In the genomic region with DNA sequence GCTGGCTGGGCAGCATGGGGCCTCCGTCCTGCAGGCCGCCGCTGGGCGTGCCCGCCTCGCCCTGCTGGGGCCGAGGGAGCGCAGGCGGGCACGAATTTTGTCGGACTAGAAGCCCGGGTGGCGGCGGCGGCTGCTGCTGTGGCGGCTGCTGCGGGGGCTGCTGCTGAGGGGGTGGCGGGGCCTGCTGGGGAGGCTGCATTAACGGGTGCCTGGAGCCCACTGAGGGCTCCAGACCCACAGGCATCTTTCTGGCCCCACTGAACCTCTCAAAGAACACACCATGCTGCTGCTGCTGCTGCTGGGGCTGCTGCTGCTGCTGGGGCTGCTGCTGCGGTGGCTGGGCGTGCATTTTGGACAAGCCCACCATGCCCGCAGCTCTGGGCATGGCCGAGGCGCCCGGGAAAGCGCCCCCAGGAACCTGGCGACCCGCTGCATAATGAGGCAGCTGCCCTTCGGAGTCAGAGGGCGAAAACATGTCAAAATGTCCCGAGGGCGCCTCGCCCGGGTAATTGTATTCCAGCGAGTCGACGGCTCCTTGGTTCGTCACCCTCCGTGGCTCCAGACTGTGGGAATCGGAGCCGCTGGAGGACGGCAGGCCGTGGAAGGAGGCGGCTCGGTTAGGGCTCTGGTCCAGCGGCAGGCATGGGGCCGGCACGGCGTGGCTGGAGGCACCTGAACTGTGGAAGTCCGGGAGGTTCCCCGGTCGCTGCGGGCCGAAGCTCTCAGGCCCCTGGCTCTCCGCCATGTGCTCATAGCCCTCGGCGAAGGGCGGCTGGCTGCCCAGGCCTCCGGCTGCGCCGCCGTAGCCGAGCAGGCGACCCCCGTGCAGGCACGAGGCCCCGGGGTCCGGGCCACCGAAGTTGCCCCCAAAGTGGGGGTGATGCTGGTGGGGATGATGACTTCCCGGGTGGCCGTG, we compare ENCODE assay signal across 9 cellular contexts. TPM values are rescaled to one million over a fixed set of nuclear protein-coding genes. Genes with fewer than 3 reads are reported as not detected.
DNase-seq lines count a peak whose midpoint lies in the region; ATAC-seq and TF ChIP-seq lines count a peak whose summit lies in the region.
"Had no signal": no experiment of that assay in that cellular context is flagged by ENCODE, and none has a peak within 500 bp of the region (broad histone marks: within the 10 kb centered on the region; RNA-seq: fewer than 3 reads in every experiment).

No MANE protein-coding gene starts in this region.

- H3K9me3 Mint-ChIP-seq in GM23338 (peaks cover 3% of the 10 kb centered on the region; the same call in 1 of the 3 replicates), immature natural killer cell (no peaks in the 10 kb centered on the region), T-cell (no peaks in the 10 kb centered on the region)

- peaks cover 100% of the 10 kb centered on the region for H3K27me3 ChIP-seq in GM23338 (ENCODE audit: insufficient read depth)
- H3K27me3 ChIP-seq in breast epithelium, result peaks cover 0 to 22% of the 10 kb centered on the region in 2 donors
- H3K27me3 ChIP-seq in spleen (replicated peaks in 1 of 7), result peaks cover 0 to 79% (median 35%) of the 10 kb centered on the region in 7 donors

- H3K4me1 ChIP-seq in GM23338 (ENCODE audit: insufficient read depth) (peaks cover 50% of the 10 kb centered on the region), breast epithelium (peaks cover 0 to 5% of the 10 kb centered on the region in 2 donors), spleen (peaks cover 12 to 50% (median 34%) of the 10 kb centered on the region in 6 donors)

- H3K27ac Mint-ChIP-seq in GM23338 (no peak overlapping the region), immature natural killer cell (no peak overlapping the region), T-cell (no peak overlapping the region)

- no peaks in the 10 kb centered on the region for H3K9me3 ChIP-seq in breast epithelium
- no peaks in the 10 kb centered on the region for H3K9me3 ChIP-seq in spleen

- DNase-seq in GM23338 (ENCODE audit: low spot score) (no peak), breast epithelium (ENCODE audit: low spot score in 2 of 2) (no peak), immature natural killer cell (no peak), spleen (no peak), T-cell (no peak), AML-193 (lab: John Stamatoyannopoulos, UW) (no peak)
- no peak for DNase-seq in stimulated activated naive CD4-positive, alpha-beta T cell treated with Interleukin-2 at 50 U/mL for 16 hours (lab: John Stamatoyannopoulos, UW)
- DNase-seq: NCI-H2227 treated with DMSO at 0.1 percent for 48 hours had no signal

- no peaks in the 10 kb centered on the region for H3K79me2 ChIP-seq in GM23338 (replicated peaks; ENCODE audit: insufficient read depth)

- H2AFZ ChIP-seq in GM23338, result no peak overlapping the region; the same call in 1 of the 2 replicates

- H3K27me3 Mint-ChIP-seq in GM23338 (ENCODE audit: insufficient read depth, low read depth, poor library complexity) (peaks cover 88% of the 10 kb centered on the region), immature natural killer cell (ENCODE audit: low read depth in 3 of 3) (peaks cover 0 to 10% (median 8%) of the 10 kb centered on the region in 3 donors), T-cell (peaks cover 2 to 10% of the 10 kb centered on the region in 2 donors)

- H3K4me2 ChIP-seq in GM23338, result peak overlapping the region; percentile 93

- H3K4me3 ChIP-seq in GM23338 (peak overlapping the region; percentile 72), breast epithelium (peak overlapping the region; percentile 78 to 84 (median 82)), spleen (peak overlapping the region in 7 of 8 donors; percentile 74 to 92 (median 89))

- CTCF ChIA-PET in T-cell (lab: Charles Lee), result no interaction called here

- H3K4me3 Mint-ChIP-seq in GM23338 (peak overlapping the region; percentile 66), immature natural killer cell (peak overlapping the region in 3 of 5 donors; percentile 27 to 48 (median 30)), T-cell (peak overlapping the region in 1 of 3 donors; percentile 34)

- peaks cover 13% of the 10 kb centered on the region; the same call in 1 of the 2 replicates for H4K20me1 ChIP-seq in GM23338 (replicated peaks; ENCODE audit: insufficient read depth)

- WGBS in spleen, 5 donors, result 63 to 85% (median 68%) methylated on average over 39 to 71 of the region's 71 CpGs

- H3K4me1 Mint-ChIP-seq in GM23338 (peaks cover 49% of the 10 kb centered on the region), immature natural killer cell (peaks cover 10 to 12% of the 10 kb centered on the region in 2 donors), T-cell (peaks cover 6 to 15% (median 12%) of the 10 kb centered on the region in 3 donors)

- H3K27ac ChIP-seq in GM23338 (ENCODE audit: low read depth) (no peak overlapping the region), breast epithelium (no peak overlapping the region), spleen (no peak overlapping the region)

- H3K36me3 ChIP-seq in GM23338 (ENCODE audit: insufficient read depth) (no peaks in the 10 kb centered on the region), breast epithelium (no peaks in the 10 kb centered on the region), spleen (no peaks in the 10 kb centered on the region)

- no peaks in the 10 kb centered on the region; the same call in 2 of the 3 replicates for H3K36me3 Mint-ChIP-seq in GM23338 (ENCODE audit: low read depth)
- no peaks in the 10 kb centered on the region for H3K36me3 Mint-ChIP-seq in immature natural killer cell
- no peaks in the 10 kb centered on the region for H3K36me3 Mint-ChIP-seq in T-cell

- ATAC-seq in GM23338 (peak; percentile 0; the same call in 1 of the 3 replicates), T-cell (replicated peaks in 1 of 4) (no peak), GM18502 (IDR thresholded peaks at IDR 0.05; ENCODE audit: poor library complexity, unreplicated experiment) (no peak)

- TF ChIP-seq CTCF in GM23338 (conservative IDR thresholded peaks at IDR 0.05; ENCODE audit: low read depth in 2 of 2) (no peak), breast epithelium (IDR thresholded peaks at IDR 0.05) (no peak), spleen (IDR thresholded peaks at IDR 0.05 in 8 of 11, conservative IDR thresholded peaks at IDR 0.05 in 3 of 11) (no peak)

- TF ChIP-seq POLR2A in breast epithelium (IDR thresholded peaks at IDR 0.05) (no peak), spleen (IDR thresholded peaks at IDR 0.05) (no peak)

- no peaks in the 10 kb centered on the region for H3K9me2 ChIP-seq in GM23338 (ENCODE audit: insufficient read depth)

- POLR2A ChIA-PET in T-cell (lab: Charles Lee), result no interaction called here

- intact Hi-C loops in breast epithelium (cut with DNase I; ENCODE audit: low total_unique reads), result no loop called here
- intact Hi-C loops in spleen (cut with DNase I; ENCODE audit: low total_unique reads), result loop anchor here (5.0 to 10.0 kb wide), 2 partner anchors 395 to 1042 kb away; no protein-coding TSS in a partner anchor

- peaks cover 11% of the 10 kb centered on the region; the same call in 1 of the 2 replicates for H3F3A ChIP-seq in GM23338 (replicated peaks; ENCODE audit: low read depth)

TF ChIP-seq in GM23338, 12 proteins besides CTCF, POLR2A, EP300 and RAD21:
- TF ChIP-seq, protein P1, sequence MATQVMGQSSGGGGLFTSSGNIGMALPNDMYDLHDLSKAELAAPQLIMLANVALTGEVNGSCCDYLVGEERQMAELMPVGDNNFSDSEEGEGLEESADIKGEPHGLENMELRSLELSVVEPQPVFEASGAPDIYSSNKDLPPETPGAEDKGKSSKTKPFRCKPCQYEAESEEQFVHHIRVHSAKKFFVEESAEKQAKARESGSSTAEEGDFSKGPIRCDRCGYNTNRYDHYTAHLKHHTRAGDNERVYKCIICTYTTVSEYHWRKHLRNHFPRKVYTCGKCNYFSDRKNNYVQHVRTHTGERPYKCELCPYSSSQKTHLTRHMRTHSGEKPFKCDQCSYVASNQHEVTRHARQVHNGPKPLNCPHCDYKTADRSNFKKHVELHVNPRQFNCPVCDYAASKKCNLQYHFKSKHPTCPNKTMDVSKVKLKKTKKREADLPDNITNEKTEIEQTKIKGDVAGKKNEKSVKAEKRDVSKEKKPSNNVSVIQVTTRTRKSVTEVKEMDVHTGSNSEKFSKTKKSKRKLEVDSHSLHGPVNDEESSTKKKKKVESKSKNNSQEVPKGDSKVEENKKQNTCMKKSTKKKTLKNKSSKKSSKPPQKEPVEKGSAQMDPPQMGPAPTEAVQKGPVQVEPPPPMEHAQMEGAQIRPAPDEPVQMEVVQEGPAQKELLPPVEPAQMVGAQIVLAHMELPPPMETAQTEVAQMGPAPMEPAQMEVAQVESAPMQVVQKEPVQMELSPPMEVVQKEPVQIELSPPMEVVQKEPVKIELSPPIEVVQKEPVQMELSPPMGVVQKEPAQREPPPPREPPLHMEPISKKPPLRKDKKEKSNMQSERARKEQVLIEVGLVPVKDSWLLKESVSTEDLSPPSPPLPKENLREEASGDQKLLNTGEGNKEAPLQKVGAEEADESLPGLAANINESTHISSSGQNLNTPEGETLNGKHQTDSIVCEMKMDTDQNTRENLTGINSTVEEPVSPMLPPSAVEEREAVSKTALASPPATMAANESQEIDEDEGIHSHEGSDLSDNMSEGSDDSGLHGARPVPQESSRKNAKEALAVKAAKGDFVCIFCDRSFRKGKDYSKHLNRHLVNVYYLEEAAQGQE (IDR thresholded peaks at IDR 0.05; ENCODE audit: unreplicated experiment), result no peak
- TF ChIP-seq ZNF114 (CRISPR knock-in tag; IDR thresholded peaks at IDR 0.05) (no peak), ZNF331 (CRISPR knock-in tag; IDR thresholded peaks at IDR 0.05; ENCODE audit: low read depth) (no peak), EZH2 (IDR thresholded peaks at IDR 0.05; ENCODE audit: low read depth, unreplicated experiment) (peak; percentile 77), ETS1 (IDR thresholded peaks at IDR 0.05) (no peak), NANOG (IDR thresholded peaks at IDR 0.05; ENCODE audit: borderline replicate concordance) (no peak)

RNA-seq across cellular contexts. Expression of gene MN1, which starts 2.0 kb away (rescaled TPM):
- total RNA-seq in GM23338 (2014; rRNA removed; shearing (Covaris generic)), result 6.8 and 7.2 TPM in 2 replicates
- polyA plus RNA-seq in GM23338 (2016; fragmentation: Nextera tagmentation; extraction: Ambion mirVana), result 1.0 and 1.5 TPM in 2 replicates
- 1 to 10 TPM; 2.0 to 4.7 (median 3.2) TPM for total RNA-seq in breast epithelium
- polyA plus RNA-seq in immature natural killer cell, result under 1 TPM in 2 of 3 donors, not detected in 1; 0.03 to 0.14 TPM
- 1 to 10 TPM in 1 of 7 donors, under 1 TPM in 6; 0.54 to 1.5 (median 0.76) TPM for total RNA-seq in spleen
- polyA plus RNA-seq in spleen, result under 1 TPM; 0.15 to 0.51 (median 0.33) TPM
- total RNA-seq in T-cell, result under 1 TPM; 0.22 to 0.43 (median 0.32) TPM
